In genomic region chr1:204409878-204410763, GRCh38 we compare ENCODE assay signal across 8 cellular contexts. TPM values are rescaled to one million over a fixed set of nuclear protein-coding genes. Genes with fewer than 3 reads are reported as not detected.
DNase-seq lines count a peak whose midpoint lies in the region; ATAC-seq and TF ChIP-seq lines count a peak whose summit lies in the region.

No MANE protein-coding gene starts in this region.

- no peak for TF ChIP-seq POLR2A in lower leg skin (IDR thresholded peaks at IDR 0.05)

- WGBS in lower leg skin, 2 donors: 1% methylated on average over 10 of the region's 10 CpGs
- under 1% methylated on average over 10 of the region's 10 CpGs for WGBS in urinary bladder

- no peak for DNase-seq in activated naive CD4-positive, alpha-beta T cell treated with Interleukin-2 at 50 U/mL for 16 hours
- DNase-seq in astrocyte of the cerebellum (ENCODE audit: low read depth) (no peak), lower leg skin (ENCODE audit: low spot score in 2 of 2) (peak in 1 of 2 donors; percentile 11), cortex of kidney (lab: John Stamatoyannopoulos, UW) (no peak)

- no peaks in the 10 kb centered on the region for H3K4me1 ChIP-seq in urinary bladder (ENCODE audit: insufficient read depth)

- H3K36me3 Mint-ChIP-seq in activated naive CD4-positive, alpha-beta T cell treated with anti-CD3 and anti-CD28 coated beads, Interleukin-2, amount 50 U/mL, for 24 hours: peaks cover 35% of the 10 kb centered on the region

- no peak for TF ChIP-seq CTCF in astrocyte of the cerebellum (IDR thresholded peaks at IDR 0.05; ENCODE audit: low read depth, low read length, missing control alignments)
- no peak for TF ChIP-seq CTCF in lower leg skin (IDR thresholded peaks at IDR 0.05)

- H3K27ac ChIP-seq in urinary bladder (ENCODE audit: low read depth): no peak overlapping the region

- peaks cover 16% of the 10 kb centered on the region for H3K4me1 Mint-ChIP-seq in activated naive CD4-positive, alpha-beta T cell treated with anti-CD3 and anti-CD28 coated beads, Interleukin-2, amount 50 U/mL, for 24 hours

- H3K9me3 Mint-ChIP-seq in activated naive CD4-positive, alpha-beta T cell treated with anti-CD3 and anti-CD28 coated beads, Interleukin-2, amount 50 U/mL, for 24 hours: no peaks in the 10 kb centered on the region

- ATAC-seq in HG03571 (IDR thresholded peaks at IDR 0.05; ENCODE audit: unreplicated experiment) (no peak), HG03196 (IDR thresholded peaks at IDR 0.05; ENCODE audit: unreplicated experiment) (no peak)

- in situ Hi-C loops in astrocyte of the cerebellum (cut with HindIII; ENCODE audit: low sequenced_read_pairs): no loop called here

- intact Hi-C loops in lower leg skin (cut with DNase I; ENCODE audit: low total_unique reads): no loop called here

- H3K4me3 ChIP-seq in astrocyte of the cerebellum (ENCODE audit: low read depth, low read length) (peak overlapping the region; percentile 83), lower leg skin (ENCODE audit: low read depth, poor library complexity, severe bottlenecking) (peak overlapping the region; percentile 99), urinary bladder (ENCODE audit: low read depth, low read length) (peak overlapping the region; percentile 77)

- H3K4me3 Mint-ChIP-seq in activated naive CD4-positive, alpha-beta T cell treated with anti-CD3 and anti-CD28 coated beads, Interleukin-2, amount 50 U/mL, for 24 hours: peak overlapping the region; percentile 98

- H3K27me3 Mint-ChIP-seq in activated naive CD4-positive, alpha-beta T cell treated with anti-CD3 and anti-CD28 coated beads, Interleukin-2, amount 50 U/mL, for 24 hours: no peaks in the 10 kb centered on the region

- H3K36me3 ChIP-seq in urinary bladder (ENCODE audit: insufficient read depth): no peaks in the 10 kb centered on the region

- H3K27ac Mint-ChIP-seq in activated naive CD4-positive, alpha-beta T cell treated with anti-CD3 and anti-CD28 coated beads, Interleukin-2, amount 50 U/mL, for 24 hours: peak overlapping the region; percentile 99

RNA-seq across cellular contexts. Expression of gene PPP1R15B, which starts 1.5 kb away (rescaled TPM):
- total RNA-seq in lower leg skin: 10 to 100 TPM; 37.9 to 56.4 (median 49.5) TPM
- 45.2 TPM for total RNA-seq in urinary bladder
- 28.3 TPM for polyA plus RNA-seq in urinary bladder

RNA-seq across cellular contexts. Expression of gene PLEKHA6, which starts 50.4 kb away (rescaled TPM):
- total RNA-seq in lower leg skin (10 to 100 TPM in 2 of 4 donors, 1 to 10 TPM in 2; 1.7 to 16.4 (median 11.1) TPM), urinary bladder (15.1 TPM)
- polyA plus RNA-seq in urinary bladder: 9.5 TPM
